In the genomic region with DNA sequence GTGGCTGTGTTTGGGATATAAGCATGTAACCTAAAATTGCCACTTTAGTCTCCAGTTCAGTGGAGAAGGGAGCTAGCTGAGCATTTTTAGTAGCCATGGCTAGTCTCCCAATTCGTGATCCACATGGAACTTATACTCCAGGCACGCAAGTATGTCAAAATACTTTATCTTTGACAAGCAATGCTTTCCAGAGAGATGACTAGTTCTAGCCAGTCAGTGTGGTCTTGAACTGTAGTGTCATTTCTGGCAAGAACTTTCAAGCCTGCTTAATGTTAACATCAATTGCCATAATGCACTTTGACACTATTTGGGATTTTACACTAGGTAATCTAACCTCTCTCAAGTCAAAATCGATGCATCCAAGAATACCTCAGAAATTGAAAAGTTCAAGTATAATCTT, we compare ENCODE assay signal across 18 cellular contexts.
DNase-seq lines count a peak whose midpoint lies in the region; ATAC-seq, FAIRE-seq and TF ChIP-seq lines count a peak whose summit lies in the region.
"Had no signal": no experiment of that assay in that cellular context is flagged by ENCODE, and none has a peak within 500 bp of the region (broad histone marks: within the 10 kb centered on the region; RNA-seq: fewer than 3 reads in every experiment).

No MANE protein-coding gene starts in this region.

- peak overlapping the region; percentile 1 for H3K27ac ChIP-seq in cardiac muscle cell
- no peak overlapping the region for H3K27ac ChIP-seq in pancreas

- H3K9me3 ChIP-seq in cardiac muscle cell (ENCODE audit: low read depth) (peaks cover 3% of the 10 kb centered on the region), pancreas (no peaks in the 10 kb centered on the region)

- intact Hi-C loops in Right ventricle myocardium inferior (cut with DNase I) = no loop called here
- intact Hi-C loops in pancreas (cut with DNase I) = no loop called here

- H3K4me3 ChIP-seq in cardiac muscle cell = no peak overlapping the region
- no peak overlapping the region for H3K4me3 ChIP-seq in fibroblast of villous mesenchyme (ENCODE audit: low read depth, low read length)
- H3K4me3 ChIP-seq in pancreas = no peak overlapping the region
- H3K4me3 ChIP-seq: GM12878, K562 had no signal

- H3K4me1 ChIP-seq in cardiac muscle cell (ENCODE audit: low read depth) (peaks cover 16% of the 10 kb centered on the region), pancreas (no peaks in the 10 kb centered on the region)

- no peak for TF ChIP-seq CTCF in cardiac muscle cell (IDR thresholded peaks at IDR 0.05; ENCODE audit: low read depth, low read length)
- no peak for TF ChIP-seq CTCF in fibroblast of villous mesenchyme (IDR thresholded peaks at IDR 0.05; ENCODE audit: insufficient read depth, low read depth, low read length)
- TF ChIP-seq CTCF in pancreas (IDR thresholded peaks at IDR 0.05) = no peak

- H3K36me3 ChIP-seq in cardiac muscle cell (no peaks in the 10 kb centered on the region), pancreas (no peaks in the 10 kb centered on the region)

- ATAC-seq in Right ventricle myocardium inferior (no peak), HG03139 (IDR thresholded peaks at IDR 0.05; ENCODE audit: unreplicated experiment) (no peak), pancreas (no peak), HG02840 (IDR thresholded peaks at IDR 0.05; ENCODE audit: low FRiP score, unreplicated experiment) (no peak)
- ATAC-seq: GM12878, K562 had no signal

- DNase-seq in cardiac muscle cell (ENCODE audit: low read depth in 1 of 2, low spot score in 1 of 2) = peak in 1 of 2 donors; percentile 88
- DNase-seq in Right ventricle myocardium inferior (ENCODE audit: missing footprints) = no peak
- DNase-seq in amniotic epithelial cell (ENCODE audit: low read depth) = peak; percentile 91
- DNase-seq in fibroblast of villous mesenchyme (ENCODE audit: low read depth) = peak; percentile 62
- no peak for DNase-seq in RKO (ENCODE audit: low spot score)
- no peak for DNase-seq in pancreas
- DNase-seq: COR-L47, HCEC 1CT, NCI-H1436 treated with DMSO at 0.1 percent for 48 hours, NCI-H2081 treated with DMSO at 0.1 percent for 48 hours, NCI-H345, NCI-H526 treated with DMSO at 0.1 percent for 48 hours had no signal

- 87 to 88% methylated on average over 3 of the region's 3 CpGs for WGBS in pancreas, 2 donors

- no peak for FAIRE-seq in pancreas (lab: Jason Lieb, UNC)
- FAIRE-seq: A204.1, GM12878, GM19239, K562 had no signal

- H3K27me3 ChIP-seq in cardiac muscle cell (no peaks in the 10 kb centered on the region), pancreas (no peaks in the 10 kb centered on the region)

Comparison
In these comparisons a context has a peak if more than half of its experiments do, and no peak if none do; other contexts are left out.
1. DNase-seq: peak in amniotic epithelial cell (single experiment) and fibroblast of villous mesenchyme (single experiment); none in Right ventricle myocardium inferior (single experiment), RKO (single experiment) and pancreas (0 of 6).